In the genomic region with DNA sequence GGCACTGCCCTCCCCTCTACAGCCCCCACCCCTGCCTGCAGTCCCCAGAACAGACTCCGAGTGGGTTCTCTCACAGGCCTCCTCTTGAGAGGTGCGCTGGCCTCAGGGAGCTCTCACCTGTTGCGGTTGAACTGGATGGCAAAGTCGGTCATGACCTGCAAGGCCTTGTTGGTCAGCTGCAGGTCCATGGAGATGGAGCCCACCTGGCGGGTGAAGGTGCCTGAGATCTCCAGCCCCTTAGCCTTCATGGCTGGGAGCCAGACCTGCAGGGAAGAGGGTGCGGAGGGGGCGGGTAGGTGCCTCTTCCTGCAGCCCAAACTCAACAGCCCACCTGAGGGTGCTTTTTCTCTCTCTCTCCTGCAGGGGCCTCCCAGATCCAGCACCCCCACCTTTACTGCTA, we compare ENCODE assay signal across 20 cellular contexts. TPM values are rescaled to one million over a fixed set of nuclear protein-coding genes. Genes with fewer than 3 reads are reported as not detected.
"Had no signal": no experiment of that assay in that cellular context is flagged by ENCODE, and none has a peak within 500 bp of the region (broad histone marks: within the 10 kb centered on the region; RNA-seq: fewer than 3 reads in every experiment).

No MANE protein-coding gene starts in this region.

- H3K27me3 Mint-ChIP-seq: naive thymus-derived CD4-positive, alpha-beta T cell; stimulated activated naive CD8-positive, alpha-beta T cell treated with anti-CD3 and anti-CD28 coated beads, Interleukin-15, Interleukin-2, amounts not matched to agents 100 ng/mL and 50 ng/mL, for 24 hours had no signal

- H3K4me1 ChIP-seq: right atrium auricular region, transverse colon had no signal

- H2AFZ ChIP-seq: hepatocyte had no signal

- H3K9me3 Mint-ChIP-seq: nephron progenitor cell; stimulated activated naive CD8-positive, alpha-beta T cell treated with anti-CD3 and anti-CD28 coated beads, Interleukin-15, Interleukin-2, amounts not matched to agents 100 ng/mL and 50 ng/mL, for 24 hours had no signal

- H3K4me2 ChIP-seq: hepatocyte had no signal

- H3K27ac Mint-ChIP-seq: stimulated activated naive CD8-positive, alpha-beta T cell treated with anti-CD3 and anti-CD28 coated beads, Interleukin-15, Interleukin-2, amounts not matched to agents 100 ng/mL and 50 ng/mL, for 24 hours had no signal

- ATAC-seq: left colon; naive thymus-derived CD4-positive, alpha-beta T cell had no signal

- H3K9me3 ChIP-seq: neutrophil, right atrium auricular region, sigmoid colon, thoracic aorta, transverse colon had no signal

- H3K4me3 Mint-ChIP-seq: naive thymus-derived CD4-positive, alpha-beta T cell; nephron progenitor cell; stimulated activated naive CD8-positive, alpha-beta T cell treated with anti-CD3 and anti-CD28 coated beads, Interleukin-15, Interleukin-2, amounts not matched to agents 100 ng/mL and 50 ng/mL, for 24 hours had no signal

- DNase-seq: effector CD4-positive, alpha-beta T cell; foreskin melanocyte; kidney; left colon; mesendoderm; naive thymus-derived CD4-positive, alpha-beta T cell; nephron progenitor cell; posterior cingulate gyrus; sigmoid colon; stimulated activated CD4-positive, alpha-beta T cell treated with anti-CD3 and anti-CD28 coated beads, Interleukin-2, amount 100 ng/mL, for 48 hours; transverse colon had no signal

- H3K4me3 ChIP-seq: coronary artery, hepatocyte, right atrium auricular region, sigmoid colon, skin epidermis, thoracic aorta, transverse colon had no signal

- H3K27ac ChIP-seq: coronary artery, hepatocyte, neutrophil, right atrium auricular region, sigmoid colon, skin epidermis, thoracic aorta, transverse colon had no signal

- H3K27me3 ChIP-seq: hepatocyte, neutrophil, right atrium auricular region, sigmoid colon, transverse colon had no signal

RNA-seq across cellular contexts. Expression of a gene that starts 18.7 kb away (rescaled TPM):
- total RNA-seq: cerebellum, osteocyte had no signal
- polyA plus RNA-seq: naive thymus-derived CD4-positive, alpha-beta T cell had no signal
